Comparison of ENCODE assay signal across 27 cellular contexts in genomic region chr20:2911200-2911599, GRCh38. TPM values are rescaled to one million over a fixed set of nuclear protein-coding genes. Genes with fewer than 3 reads are reported as not detected.
DNase-seq lines count a peak whose midpoint lies in the region; ATAC-seq, FAIRE-seq and TF ChIP-seq lines count a peak whose summit lies in the region.
"Had no signal": no experiment of that assay in that cellular context is flagged by ENCODE, and none has a peak within 500 bp of the region (broad histone marks: within the 10 kb centered on the region; RNA-seq: fewer than 3 reads in every experiment).

No MANE protein-coding gene starts in this region.

- no peaks in the 10 kb centered on the region for H3K36me3 ChIP-seq in HepG2 (replicated peaks in 1 of 2; ENCODE audit: control insufficient read depth in 1 of 2, insufficient read depth in 2 of 2, low read length in 2 of 2)
- no peaks in the 10 kb centered on the region for H3K36me3 ChIP-seq in right lobe of liver
- H3K36me3 ChIP-seq: neural progenitor cell had no signal

- BruUV-seq in HepG2 (replicated peaks; lab: Mats Ljungman, UMichigan), result no TSS peak

- H3K4me1 ChIP-seq in HepG2 (ENCODE audit: insufficient read depth, low read length), result no peaks in the 10 kb centered on the region
- peaks cover 0 to 13% (median 4%) of the 10 kb centered on the region in 4 donors for H3K4me1 ChIP-seq in right lobe of liver
- H3K4me1 ChIP-seq: neural progenitor cell had no signal

- no peak for DNase-seq in HepG2 (ENCODE audit: low spot score)
- DNase-seq in right lobe of liver, result no peak
- no peak for DNase-seq in WTC11 (ENCODE audit: low spot score)
- peak; percentile 6 for DNase-seq in fibroblast of the aortic adventitia (ENCODE audit: low read depth)
- no peak for DNase-seq in 8988T
- DNase-seq in NCI-H526 treated with DMSO at 0.1 percent for 48 hours (lab: John Stamatoyannopoulos, UW), result no peak
- DNase-seq in caudate nucleus (lab: John Stamatoyannopoulos, UW), result no peak
- DNase-seq: activated CD4-positive, alpha-beta T cell treated with anti-CD3 and anti-CD28 coated beads for 1 hour; activated gamma-delta T cell; amygdala; CD4-positive, alpha-beta T cell; kidney glomerular epithelial cell; MV-4-11; NCI-H1694 treated with DMSO at 0.1 percent for 48 hours; NCI-H2171; NCI-H524; NK-92 treated with Interleukin-12 subunit alpha and Interleukin-12 subunit beta, amount 100 ng/mL, for 24 hours; SHP77 treated with DMSO at 0.1 percent for 48 hours; stimulated activated CD4-positive, alpha-beta T cell treated with anti-CD3 and anti-CD28 coated beads, Interleukin-4, amount 100 ng/mL, for 4 hours; SW 1271 had no signal

- TF ChIP-seq POLR2A in HepG2 (IDR thresholded peaks at IDR 0.05; ENCODE audit: insufficient read depth in 1 of 2, low read depth in 2 of 2, low read length in 2 of 2), result no peak
- no peak for TF ChIP-seq POLR2A in right lobe of liver (IDR thresholded peaks at IDR 0.05)

- H4K20me1 ChIP-seq in HepG2 (ENCODE audit: insufficient read depth, low read length), result no peaks in the 10 kb centered on the region

- H3K4me2 ChIP-seq in HepG2 (ENCODE audit: low read depth, low read length), result no peak overlapping the region
- H3K4me2 ChIP-seq: KMS-11, neural progenitor cell had no signal

- H3K4me3 ChIP-seq in HepG2 (replicated peaks in 1 of 3; ENCODE audit: insufficient read depth in 1 of 3, low read depth in 2 of 3, low read length in 3 of 3) (no peak overlapping the region), right lobe of liver (no peak overlapping the region), fibroblast of the aortic adventitia (ENCODE audit: low read depth, low read length) (no peak overlapping the region)
- H3K4me3 ChIP-seq: neural progenitor cell, tibial nerve had no signal

- peaks cover 8% of the 10 kb centered on the region for H3K4me1 Mint-ChIP-seq in WTC11
- H3K4me1 Mint-ChIP-seq: neural progenitor cell had no signal

- TF ChIP-seq CTCF in HepG2 (CRISPR knock-in tag; IDR thresholded peaks at IDR 0.05), result no peak
- TF ChIP-seq CTCF in right lobe of liver (IDR thresholded peaks at IDR 0.05), result no peak
- no peak for TF ChIP-seq CTCF in WTC11 (IDR thresholded peaks at IDR 0.05)
- TF ChIP-seq CTCF in fibroblast of the aortic adventitia (IDR thresholded peaks at IDR 0.05; ENCODE audit: insufficient read depth, low read length), result no peak

- H3K4me3 Mint-ChIP-seq in WTC11, result no peak overlapping the region
- H3K4me3 Mint-ChIP-seq: CD4-positive, alpha-beta T cell; dendritic cell treated with granulocyte-macrophage colony-stimulating factor and Interleukin-4, amounts not matched to agents 40 ng/mL and 50 ng/mL, for 4 days; neural progenitor cell; stimulated activated naive CD8-positive, alpha-beta T cell treated with anti-CD3 and anti-CD28 coated beads, Interleukin-15, Interleukin-2, amounts not matched to agents 100 ng/mL and 50 ng/mL, for 24 hours had no signal

- in situ Hi-C loops in HepG2 (cut with HindIII; ENCODE audit: extremely low pct_ligation_motif_present, low pct_unique_long_range_greater_than_20kb), result no loop called here

- H3K79me2 ChIP-seq in HepG2 (ENCODE audit: insufficient read depth, low read length), result no peaks in the 10 kb centered on the region

- no peak overlapping the region for H3K9ac ChIP-seq in HepG2 (ENCODE audit: insufficient read depth, low read depth, low read length)
- H3K9ac ChIP-seq: KMS-11, neural progenitor cell had no signal

- H3K9me3 ChIP-seq in HepG2 (ENCODE audit: low read length) (no peaks in the 10 kb centered on the region), right lobe of liver (no peaks in the 10 kb centered on the region)
- H3K9me3 ChIP-seq: tibial nerve had no signal

- POLR2A ChIA-PET in HepG2 (lab: Yijun Ruan, JAX), result no interaction called here
- POLR2A ChIA-PET in WTC11 (lab: Charles Lee), result no interaction called here

- no peak for TF ChIP-seq RAD21 in HepG2 (CRISPR knock-in tag; IDR thresholded peaks at IDR 0.05)

- intact Hi-C loops in HepG2 (cut with micrococcal nuclease; ENCODE audit: unreplicated experiment), result loop anchor here (5.0 to 10.0 kb wide), 2 partner anchors 91 to 134 kb away; partner anchors contain the start of genes GNRH2 and MRPS26
- intact Hi-C loops in right lobe of liver (cut with DNase I), result no loop called here

- H3K27me3 ChIP-seq in HepG2 (ENCODE audit: control insufficient read depth in 1 of 2, insufficient read depth in 2 of 2, low read length in 2 of 2) (no peaks in the 10 kb centered on the region), right lobe of liver (no peaks in the 10 kb centered on the region)
- H3K27me3 ChIP-seq: neural progenitor cell, tibial nerve had no signal

- no peak for FAIRE-seq in HepG2 (lab: Jason Lieb, UNC)
- FAIRE-seq: endometrium had no signal

- H3K27ac ChIP-seq in HepG2 (ENCODE audit: extremely low read length, insufficient read depth, low read length) (no peak overlapping the region), right lobe of liver (no peak overlapping the region), caudate nucleus (ENCODE audit: low read depth, low read length) (no peak overlapping the region)
- H3K27ac ChIP-seq: KMS-11, neural progenitor cell, tibial nerve had no signal

- CTCF ChIA-PET in HepG2 (lab: Yijun Ruan, JAX; ENCODE audit: low intra/inter-chr PET ratio, low total read pairs), result no interaction called here
- CTCF ChIA-PET in WTC11 (lab: Charles Lee), result no interaction called here

- peak overlapping the region; percentile 85; the same call in 1 of the 2 replicates for H3K27ac Mint-ChIP-seq in WTC11
- H3K27ac Mint-ChIP-seq: CD4-positive, alpha-beta T cell; dendritic cell treated with granulocyte-macrophage colony-stimulating factor and Interleukin-4, amounts not matched to agents 40 ng/mL and 50 ng/mL, for 4 days; stimulated activated naive CD8-positive, alpha-beta T cell treated with anti-CD3 and anti-CD28 coated beads, Interleukin-15, Interleukin-2, amounts not matched to agents 100 ng/mL and 50 ng/mL, for 24 hours had no signal

- no peaks in the 10 kb centered on the region for H3K27me3 Mint-ChIP-seq in WTC11 (ENCODE audit: low read depth)
- H3K27me3 Mint-ChIP-seq: CD4-positive, alpha-beta T cell; dendritic cell treated with granulocyte-macrophage colony-stimulating factor and Interleukin-4, amounts not matched to agents 40 ng/mL and 50 ng/mL, for 4 days; stimulated activated naive CD8-positive, alpha-beta T cell treated with anti-CD3 and anti-CD28 coated beads, Interleukin-15, Interleukin-2, amounts not matched to agents 100 ng/mL and 50 ng/mL, for 24 hours had no signal

- H3K36me3 Mint-ChIP-seq in WTC11, result peaks cover 3% of the 10 kb centered on the region; the same call in 1 of the 2 replicates

- TF ChIP-seq EP300 in HepG2 (IDR thresholded peaks at IDR 0.05; ENCODE audit: low read depth in 2 of 2, low read length in 2 of 2) (no peak), HepG2 (CRISPR knock-in tag; IDR thresholded peaks at IDR 0.05; ENCODE audit: borderline replicate concordance) (no peak)

- no peaks in the 10 kb centered on the region for H3K9me3 Mint-ChIP-seq in WTC11
- H3K9me3 Mint-ChIP-seq: CD4-positive, alpha-beta T cell; dendritic cell treated with granulocyte-macrophage colony-stimulating factor and Interleukin-4, amounts not matched to agents 40 ng/mL and 50 ng/mL, for 4 days; stimulated activated naive CD8-positive, alpha-beta T cell treated with anti-CD3 and anti-CD28 coated beads, Interleukin-15, Interleukin-2, amounts not matched to agents 100 ng/mL and 50 ng/mL, for 24 hours had no signal

- no peak overlapping the region for H2AFZ ChIP-seq in HepG2 (ENCODE audit: low read length)
- H2AFZ ChIP-seq: neural progenitor cell had no signal

- ATAC-seq in HepG2, result no peak
- ATAC-seq in right lobe of liver, result no peak
- no peak for ATAC-seq in WTC11
- ATAC-seq: sciatic nerve had no signal

TF ChIP-seq in HepG2, 621 proteins besides CTCF, POLR2A, EP300 and RAD21 (continues in another document):
- peak; percentile 97 for TF ChIP-seq ATF7 (IDR thresholded peaks at IDR 0.05)
- no peak for TF ChIP-seq ATF7 (CRISPR knock-in tag; IDR thresholded peaks at IDR 0.05)
- TF ChIP-seq FOXM1 (CRISPR knock-in tag; IDR thresholded peaks at IDR 0.05), result no peak

TF ChIP-seq in WTC11, 78 proteins besides CTCF, POLR2A, EP300 and RAD21:
- TF ChIP-seq TEAD1 (CRISPR knock-in tag; IDR thresholded peaks at IDR 0.05), result no peak
- no peak for TF ChIP-seq ZNF423 (CRISPR knock-in tag; IDR thresholded peaks at IDR 0.05)
- TF ChIP-seq ZNF232 (CRISPR knock-in tag; IDR thresholded peaks at IDR 0.05), result no peak
- TF ChIP-seq FOXJ3 (CRISPR knock-in tag; IDR thresholded peaks at IDR 0.05; ENCODE audit: borderline replicate concordance), result no peak
- TF ChIP-seq EMX1 (CRISPR knock-in tag; IDR thresholded peaks at IDR 0.05), result no peak
- TF ChIP-seq RELA (CRISPR knock-in tag; IDR thresholded peaks at IDR 0.05; ENCODE audit: borderline replicate concordance), result no peak
- no peak for TF ChIP-seq SOX15 (CRISPR knock-in tag; IDR thresholded peaks at IDR 0.05)

RNA-seq across cellular contexts. Expression of gene PTPRA, which starts 37.9 kb away (rescaled TPM):
- total RNA-seq in HepG2 (2016; rRNA removed; fragmentation: Illumina TruSeq; extraction: Trizol) (43.7 and 47.2 TPM in 2 replicates), right lobe of liver (10 to 100 TPM; 15.7 to 22.1 (median 18.6) TPM), WTC11 (2021) (43.8 to 48.8 TPM (median 47.2 TPM) in 3 replicates), fibroblast of the aortic adventitia (ENCODE audit: low replicate concordance) (10.5 and 75.1 TPM in 2 replicates)
- 75.0 and 92.4 TPM in 2 replicates for total RNA-seq in HepG2 (2016; cell fraction: cytosol; rRNA removed; fragmentation: Illumina TruSeq; extraction: Trizol; ENCODE audit: low read depth)
- total RNA-seq in HepG2 (2016; cell fraction: insoluble cytoplasmic fraction; rRNA removed; fragmentation: Illumina TruSeq; extraction: Trizol), result 36.6 and 48.6 TPM in 2 replicates
- total RNA-seq in HepG2 (2016; cell fraction: membrane; rRNA removed; fragmentation: Illumina TruSeq; extraction: Trizol), result 68.2 and 69.6 TPM in 2 replicates
- total RNA-seq in HepG2 (2016; cell fraction: nucleus; rRNA removed; fragmentation: Illumina TruSeq; extraction: Trizol), result 49.3 and 53.4 TPM in 2 replicates
- polyA plus RNA-seq in HepG2 (2011; rRNA removed), result 107 and 127 TPM in 2 replicates
- 69.7 and 102 TPM in 2 replicates for polyA plus RNA-seq in HepG2 (2011; cell fraction: cytosol; rRNA removed)
- polyA plus RNA-seq in HepG2 (2011; cell fraction: nucleus; rRNA removed), result 65.1 and 68.2 TPM in 2 replicates
- polyA plus RNA-seq in HepG2 (2012), result 67.3 and 73.2 TPM in 2 replicates
- polyA plus RNA-seq in HepG2 (2016; cell fraction: cytosol; fragmentation: Illumina TruSeq; extraction: Trizol; ENCODE audit: low read depth), result 23.1 and 26.7 TPM in 2 replicates
- polyA plus RNA-seq in HepG2 (2016; cell fraction: insoluble cytoplasmic fraction; fragmentation: Illumina TruSeq; extraction: Trizol; ENCODE audit: low read depth), result 56.2 and 64.8 TPM in 2 replicates
- 68.7 and 72.2 TPM in 2 replicates for polyA plus RNA-seq in HepG2 (2016; cell fraction: membrane; fragmentation: Illumina TruSeq; extraction: Trizol; ENCODE audit: low read depth)
- polyA plus RNA-seq in HepG2 (2016; cell fraction: nucleus; fragmentation: Illumina TruSeq; extraction: Trizol; ENCODE audit: insufficient read depth, low read depth), result 100 and 102 TPM in 2 replicates
- polyA minus RNA-seq in HepG2 (2011; rRNA and poly(A)+ RNA removed; ENCODE audit: low replicate concordance), result 22.9 and 71.1 TPM in 2 replicates
- polyA minus RNA-seq in HepG2 (2011; cell fraction: cytosol; rRNA and poly(A)+ RNA removed), result 48.3 and 52.0 TPM in 2 replicates
- polyA minus RNA-seq in HepG2 (2011; cell fraction: nucleus; rRNA and poly(A)+ RNA removed), result 49.8 and 61.4 TPM in 2 replicates
